25 cellular contexts compared by ENCODE assay signal in the genomic region with DNA sequence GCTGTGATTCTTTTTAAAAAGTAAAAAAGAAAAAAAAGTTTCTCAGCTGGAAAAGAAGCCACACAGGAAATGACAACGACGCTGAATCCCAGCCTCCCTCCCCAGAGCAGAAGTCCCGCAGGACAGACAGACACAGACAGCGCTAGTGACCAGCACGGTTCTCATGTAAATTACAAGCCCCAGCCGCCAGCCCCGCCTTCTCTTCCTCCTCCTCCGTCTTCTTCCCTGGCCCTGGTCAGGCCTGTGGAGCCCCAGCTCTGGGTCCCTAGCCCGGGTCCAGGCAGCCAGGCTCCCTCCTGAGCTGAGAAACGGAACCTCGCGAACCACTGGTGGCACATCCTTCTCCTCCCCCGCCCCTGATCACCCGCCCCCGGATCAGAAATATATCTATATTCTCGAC. TPM values are rescaled to one million over a fixed set of nuclear protein-coding genes. Genes with fewer than 3 reads are reported as not detected.
"Had no signal": no experiment of that assay in that cellular context is flagged by ENCODE, and none has a peak within 500 bp of the region (broad histone marks: within the 10 kb centered on the region; RNA-seq: fewer than 3 reads in every experiment).

No MANE protein-coding gene starts in this region.

- H3K27ac ChIP-seq: esophagus muscularis mucosa, tibial artery had no signal

- ATAC-seq: left colon; stimulated activated naive CD8-positive, alpha-beta T cell treated with anti-CD3 and anti-CD28 coated beads, Interleukin-15, Interleukin-2, amounts not matched to agents 100 U/mL and 50 U/mL, for 24 hours had no signal

- H3K4me3 ChIP-seq: esophagus muscularis mucosa, tibial artery had no signal

- H3K9me3 Mint-ChIP-seq: activated CD4-positive, alpha-beta T cell treated with anti-CD3 and anti-CD28 coated beads, Interleukin-2, amount 10 ng/mL, durations not matched to agents 24 days and 14 days; activated naive CD4-positive, alpha-beta T cell treated with anti-CD3 and anti-CD28 coated beads, Interleukin-2, amount 50 U/mL, for 24 hours; dendritic cell treated with granulocyte-macrophage colony-stimulating factor and Interleukin-4, amounts not matched to agents 40 ng/mL and 50 ng/mL, for 4 days; neural crest cell had no signal

- H3K27me3 Mint-ChIP-seq: activated CD4-positive, alpha-beta T cell treated with anti-CD3 and anti-CD28 coated beads, Interleukin-2, amount 10 ng/mL, durations not matched to agents 24 days and 14 days; activated naive CD4-positive, alpha-beta T cell treated with anti-CD3 and anti-CD28 coated beads, Interleukin-2, amount 50 U/mL, for 24 hours had no signal

- DNase-seq: activated CD8-positive, alpha-beta memory T cell treated with anti-CD3 and anti-CD28 coated beads for 24 hours; activated CD8-positive, alpha-beta memory T cell treated with anti-CD3 and anti-CD28 coated beads, Interleukin-2, amount 50 U/mL, for 48 hours; activated effector memory CD4-positive, alpha-beta T cell treated with anti-CD3 and anti-CD28 coated beads, Interleukin-2, amount 50 U/mL, for 16 hours; activated T-cell treated with anti-CD3 and anti-CD28 coated beads, Interleukin-2, amount 50 U/mL, for 48 hours; effector CD8-positive, alpha-beta T cell; left colon; midbrain; stimulated activated CD4-positive, alpha-beta T cell treated with anti-CD3 and anti-CD28 coated beads, Interleukin-12 subunit alpha, Interleukin-12 subunit beta, amount 100 ng/mL, for 4 hours; stimulated activated CD4-positive, alpha-beta T cell treated with anti-CD3 and anti-CD28 coated beads, Interleukin-1b, Interleukin-23, amount 100 ng/mL, for 48 hours; stimulated activated naive CD8-positive, alpha-beta T cell treated with anti-CD3 and anti-CD28 coated beads, Interleukin-15, Interleukin-2, amounts not matched to agents 100 U/mL and 50 U/mL, for 24 hours; substantia nigra; T-helper 1 cell; T1000; tibial artery had no signal

- H3K4me3 Mint-ChIP-seq: activated CD4-positive, alpha-beta T cell treated with anti-CD3 and anti-CD28 coated beads, Interleukin-2, amount 10 ng/mL, durations not matched to agents 24 days and 14 days; activated naive CD4-positive, alpha-beta T cell treated with anti-CD3 and anti-CD28 coated beads, Interleukin-2, amount 50 U/mL, for 24 hours; dendritic cell treated with granulocyte-macrophage colony-stimulating factor and Interleukin-4, amounts not matched to agents 40 ng/mL and 50 ng/mL, for 4 days; neural crest cell had no signal

- H3K9me3 ChIP-seq: esophagus muscularis mucosa, tibial artery had no signal

- H3K27ac Mint-ChIP-seq: activated CD4-positive, alpha-beta T cell treated with anti-CD3 and anti-CD28 coated beads, Interleukin-2, amount 10 ng/mL, durations not matched to agents 24 days and 14 days; activated naive CD4-positive, alpha-beta T cell treated with anti-CD3 and anti-CD28 coated beads, Interleukin-2, amount 50 U/mL, for 24 hours; dendritic cell treated with granulocyte-macrophage colony-stimulating factor and Interleukin-4, amounts not matched to agents 40 ng/mL and 50 ng/mL, for 4 days; progenitor cell of endocrine pancreas had no signal

RNA-seq across cellular contexts. Expression of a gene that starts 7.0 kb away (rescaled TPM):
- total RNA-seq: activated CD4-positive, alpha-beta T cell treated with anti-CD3 and anti-CD28 coated beads, Interleukin-2, amount 10 ng/mL, durations not matched to agents 24 days and 14 days; chondrocyte; esophagus muscularis mucosa; left colon; lung microvascular endothelial cell; myocyte had no signal
- polyA plus RNA-seq: adipose tissue had no signal

RNA-seq across cellular contexts. Expression of a gene that starts 54.9 kb away (rescaled TPM):
- total RNA-seq: chondrocyte, neural crest cell, osteoblast had no signal
